In genomic region chr3:72907131-72907697, GRCh38 we compare ENCODE assay signal across 13 cellular contexts. TPM values are rescaled to one million over a fixed set of nuclear protein-coding genes. Genes with fewer than 3 reads are reported as not detected.
A peak's percentile ranks its signal among the peaks of the same experiment; 100 is the strongest.
DNase-seq lines count a peak whose midpoint lies in the region; FAIRE-seq and TF ChIP-seq lines count a peak whose summit lies in the region.
"Had no signal": no experiment of that assay in that cellular context is flagged by ENCODE, and none has a peak within 500 bp of the region (broad histone marks: within the 10 kb centered on the region; RNA-seq: fewer than 3 reads in every experiment).

No MANE protein-coding gene starts in this region.

- no peak for TF ChIP-seq CTCF in bronchial epithelial cell (IDR thresholded peaks at IDR 0.05; ENCODE audit: insufficient read depth, low read length, severe bottlenecking)
- no peak for TF ChIP-seq CTCF in keratinocyte (optimal IDR thresholded peaks at IDR 0.05 in 1 of 3, IDR thresholded peaks at IDR 0.05 in 1 of 3, conservative IDR thresholded peaks at IDR 0.05 in 1 of 3; ENCODE audit: extremely low read depth in 1 of 3, insufficient read depth in 2 of 3, low read length in 3 of 3)
- no peak for TF ChIP-seq CTCF in endodermal cell (conservative IDR thresholded peaks at IDR 0.05)

- no peak overlapping the region for H3K4me3 ChIP-seq in bronchial epithelial cell (ENCODE audit: low read depth, low read length)
- H3K4me3 ChIP-seq in keratinocyte (ENCODE audit: control insufficient read depth in 2 of 3, extremely low read depth in 1 of 3, insufficient read depth in 2 of 3, low read depth in 1 of 3, low read length in 3 of 3): no peak overlapping the region
- H3K4me3 ChIP-seq in skeletal muscle tissue (ENCODE audit: low read length in 3 of 3): no peak overlapping the region
- H3K4me3 ChIP-seq in endodermal cell (ENCODE audit: low read length): no peak overlapping the region

- H3K9ac ChIP-seq in keratinocyte (ENCODE audit: control insufficient read depth, extremely low read depth, insufficient read depth, low read length): no peak overlapping the region
- H3K9ac ChIP-seq in skeletal muscle tissue (ENCODE audit: low read depth in 1 of 3, low read length in 3 of 3): no peak overlapping the region
- H3K9ac ChIP-seq in endodermal cell (ENCODE audit: extremely low read depth, low read length, poor library complexity, severe bottlenecking): no peak overlapping the region

- H3K27ac Mint-ChIP-seq in endodermal cell: no peak overlapping the region
- H3K27ac Mint-ChIP-seq: activated CD4-positive, alpha-beta memory T cell treated with anti-CD3 and anti-CD28 coated beads for 36 hours; memory B cell had no signal

- H2AFZ ChIP-seq in keratinocyte (ENCODE audit: control insufficient read depth, low read length): no peak overlapping the region

- no peak overlapping the region for H3K4me3 Mint-ChIP-seq in endodermal cell
- H3K4me3 Mint-ChIP-seq: activated CD4-positive, alpha-beta memory T cell treated with anti-CD3 and anti-CD28 coated beads for 36 hours; CD8-positive, alpha-beta memory T cell; memory B cell had no signal

- no peak overlapping the region for H3K27ac ChIP-seq in keratinocyte (ENCODE audit: control insufficient read depth, insufficient read depth, low read length)
- peak overlapping the region; percentile 53 for H3K27ac ChIP-seq in skeletal muscle tissue (ENCODE audit: low read depth, low read length)
- H3K27ac ChIP-seq in endodermal cell (ENCODE audit: low read depth, low read length): no peak overlapping the region
- H3K27ac ChIP-seq: epithelial cell of prostate had no signal

- H3K4me1 ChIP-seq in keratinocyte (ENCODE audit: control insufficient read depth, extremely low read depth, insufficient read depth, low read length): peaks cover 4% of the 10 kb centered on the region
- H3K4me1 ChIP-seq in skeletal muscle tissue (ENCODE audit: control insufficient read depth in 3 of 3, insufficient read depth in 3 of 3, low read length in 3 of 3): peaks cover 6 to 11% (median 10%) of the 10 kb centered on the region in 3 donors
- peaks cover 2% of the 10 kb centered on the region for H3K4me1 ChIP-seq in endodermal cell (ENCODE audit: control insufficient read depth, insufficient read depth, low read length)

- no peaks in the 10 kb centered on the region for H3K36me3 ChIP-seq in bronchial epithelial cell (ENCODE audit: control insufficient read depth, insufficient read depth, low read length)
- H3K36me3 ChIP-seq in keratinocyte (ENCODE audit: control insufficient read depth in 2 of 2, extremely low read depth in 1 of 2, insufficient read depth in 2 of 2, low read length in 2 of 2): no peaks in the 10 kb centered on the region
- H3K36me3 ChIP-seq in skeletal muscle tissue (ENCODE audit: control insufficient read depth in 3 of 3, insufficient read depth in 3 of 3, low read length in 3 of 3): no peaks in the 10 kb centered on the region
- H3K36me3 ChIP-seq in endodermal cell (ENCODE audit: control insufficient read depth, insufficient read depth, low read length): no peaks in the 10 kb centered on the region

- no peaks in the 10 kb centered on the region for H4K20me1 ChIP-seq in keratinocyte (ENCODE audit: control insufficient read depth, extremely low read depth, insufficient read depth, low read length)

- H3K36me3 Mint-ChIP-seq in endodermal cell (ENCODE audit: low read depth): no peaks in the 10 kb centered on the region
- H3K36me3 Mint-ChIP-seq: activated CD4-positive, alpha-beta memory T cell treated with anti-CD3 and anti-CD28 coated beads for 36 hours; CD8-positive, alpha-beta memory T cell; memory B cell had no signal

- H3K9me3 ChIP-seq in keratinocyte (ENCODE audit: control insufficient read depth, low read depth, low read length) (no peaks in the 10 kb centered on the region), skeletal muscle tissue (ENCODE audit: control insufficient read depth in 3 of 3, low read length in 3 of 3) (no peaks in the 10 kb centered on the region), endodermal cell (ENCODE audit: control insufficient read depth, low read length) (no peaks in the 10 kb centered on the region)

- H3K27me3 Mint-ChIP-seq in endodermal cell (ENCODE audit: insufficient read depth): no peaks in the 10 kb centered on the region

- peaks cover 5% of the 10 kb centered on the region for H3K4me1 Mint-ChIP-seq in endodermal cell
- H3K4me1 Mint-ChIP-seq: CD8-positive, alpha-beta memory T cell; memory B cell had no signal

- H3K9me1 ChIP-seq in keratinocyte (ENCODE audit: control insufficient read depth, extremely low read depth, insufficient read depth, low read length): no peaks in the 10 kb centered on the region

- WGBS in endodermal cell (ENCODE audit: insufficient coverage in 1 of 2, insufficient read length in 1 of 2), 2 experiments: 96% methylated on average over 2 to 4 of the region's 4 CpGs

- H3K4me2 ChIP-seq in keratinocyte (ENCODE audit: control insufficient read depth, extremely low read depth, insufficient read depth, low read depth, low read length): no peak overlapping the region

- FAIRE-seq in bronchial epithelial cell (lab: Jason Lieb, UNC) (no peak), keratinocyte (lab: Jason Lieb, UNC) (peak; percentile 34)

- H3K79me2 ChIP-seq in keratinocyte (ENCODE audit: control insufficient read depth, insufficient read depth, low read length): no peaks in the 10 kb centered on the region

- peak; percentile 84 for DNase-seq in GM03348 (ENCODE audit: low spot score)
- peak; percentile 65 for DNase-seq in bronchial epithelial cell (ENCODE audit: low read depth)
- DNase-seq in keratinocyte (ENCODE audit: low read depth, low spot score): no peak
- DNase-seq in endodermal cell: no peak
- DNase-seq in activated CD8-positive, alpha-beta memory T cell treated with anti-CD3 and anti-CD28 coated beads, Interleukin-2, amount 50 U/mL, for 48 hours: no peak
- DNase-seq in NCI-H1092 (lab: John Stamatoyannopoulos, UW): no peak
- DNase-seq in NCI-H345 (lab: John Stamatoyannopoulos, UW): no peak
- DNase-seq: activated CD4-positive, alpha-beta memory T cell treated with anti-CD3 and anti-CD28 coated beads for 36 hours; CD8-positive, alpha-beta memory T cell; NCI-H526 treated with DMSO at 0.1 percent for 48 hours had no signal

- no peaks in the 10 kb centered on the region for H3K27me3 ChIP-seq in bronchial epithelial cell (ENCODE audit: control insufficient read depth, insufficient read depth, low read length)
- no peaks in the 10 kb centered on the region for H3K27me3 ChIP-seq in keratinocyte (ENCODE audit: control insufficient read depth, extremely low read depth, insufficient read depth, low read length)
- no peaks in the 10 kb centered on the region for H3K27me3 ChIP-seq in skeletal muscle tissue (ENCODE audit: control insufficient read depth in 3 of 3, insufficient read depth in 3 of 3, low read length in 3 of 3)
- H3K27me3 ChIP-seq in endodermal cell (ENCODE audit: control insufficient read depth, insufficient read depth, low read length, poor library complexity, severe bottlenecking): no peaks in the 10 kb centered on the region

- no peaks in the 10 kb centered on the region for H3K9me3 Mint-ChIP-seq in endodermal cell
- H3K9me3 Mint-ChIP-seq: activated CD4-positive, alpha-beta memory T cell treated with anti-CD3 and anti-CD28 coated beads for 36 hours; memory B cell had no signal

- dilution Hi-C loops in keratinocyte (cut with MboI; ENCODE audit: extremely low pct_ligation_motif_present, low sequenced_read_pairs): no loop called here

RNA-seq across cellular contexts. Expression of gene GXYLT2, which starts 19.4 kb away (rescaled TPM):
- 0.79 and 0.90 TPM in 2 replicates for total RNA-seq in bronchial epithelial cell
- polyA plus RNA-seq in keratinocyte: 0.91 to 2.0 TPM (median 1.4 TPM) in 3 replicates
- polyA plus RNA-seq in keratinocyte (2011; ENCODE audit: low read depth): not detected
- 1.1 and 1.6 TPM in 2 replicates for polyA plus RNA-seq in keratinocyte (2011; cell fraction: cytosol; rRNA removed)
- 1.00 and 1.0 TPM in 2 replicates for polyA plus RNA-seq in keratinocyte (2011; cell fraction: nucleus; rRNA removed)
- polyA plus RNA-seq in keratinocyte (2012; ENCODE audit: low replicate concordance): 0.16 and 1.5 TPM in 2 replicates
- 3.2 to 5.0 TPM (median 4.6 TPM) in 3 replicates for polyA minus RNA-seq in keratinocyte
- 5.9 TPM for polyA minus RNA-seq in keratinocyte (2011; cell fraction: cytosol; rRNA and poly(A)+ RNA removed)
- 1.4 and 1.9 TPM in 2 replicates for polyA minus RNA-seq in keratinocyte (2011; cell fraction: nucleus; rRNA and poly(A)+ RNA removed)
- 31.8 TPM for total RNA-seq in skeletal muscle tissue
- 10 to 100 TPM in 1 of 2 donors, 1 to 10 TPM in 1; 7.0 to 14.3 TPM for total RNA-seq in endodermal cell
- 3.6 TPM for polyA plus RNA-seq in endodermal cell (2013, experiment 1 of 2)
- 3.3 TPM for polyA plus RNA-seq in endodermal cell (2013, experiment 2 of 2)
- total RNA-seq: activated CD4-positive, alpha-beta memory T cell treated with anti-CD3 and anti-CD28 coated beads for 36 hours; CD8-positive, alpha-beta memory T cell had no signal
- polyA plus RNA-seq: CD8-positive, alpha-beta memory T cell had no signal

RNA-seq across cellular contexts. Expression of gene SHQ1, which starts 59.0 kb away (rescaled TPM):
- total RNA-seq in bronchial epithelial cell (14.6 and 17.6 TPM in 2 replicates), skeletal muscle tissue (21.4 TPM), endodermal cell (10 to 100 TPM; 28.2 to 28.4 TPM)
- 9.7 to 17.7 TPM (median 13.4 TPM) in 3 replicates for polyA plus RNA-seq in keratinocyte
- 18.3 TPM for polyA plus RNA-seq in keratinocyte (2011; ENCODE audit: low read depth)
- polyA plus RNA-seq in keratinocyte (2011; cell fraction: cytosol; rRNA removed): 8.6 and 15.9 TPM in 2 replicates
- polyA plus RNA-seq in keratinocyte (2011; cell fraction: nucleus; rRNA removed): 12.8 and 14.6 TPM in 2 replicates
- 8.1 and 14.5 TPM in 2 replicates for polyA plus RNA-seq in keratinocyte (2012; ENCODE audit: low replicate concordance)
- 4.4 to 11.3 TPM (median 5.8 TPM) in 3 replicates for polyA minus RNA-seq in keratinocyte
- polyA minus RNA-seq in keratinocyte (2011; cell fraction: cytosol; rRNA and poly(A)+ RNA removed): 6.5 TPM
- 11.9 and 14.2 TPM in 2 replicates for polyA minus RNA-seq in keratinocyte (2011; cell fraction: nucleus; rRNA and poly(A)+ RNA removed)
- 14.9 TPM for polyA plus RNA-seq in endodermal cell (2013, experiment 1 of 2)
- 15.0 TPM for polyA plus RNA-seq in endodermal cell (2013, experiment 2 of 2)

Comparison
In these comparisons a context has a peak if more than half of its experiments do, and no peak if none do; other contexts are left out.
1. DNase-seq: peak in GM03348 (single experiment) and bronchial epithelial cell (single experiment); none in keratinocyte (single experiment), endodermal cell (single experiment), activated CD8-positive, alpha-beta memory T cell treated with anti-CD3 and anti-CD28 coated beads, Interleukin-2, amount 50 U/mL, for 48 hours (single experiment), NCI-H1092 (single experiment) and NCI-H345 (single experiment).